Comparison of ENCODE assay signal across 8 cellular contexts in genomic region chr6:136920858-136921520, GRCh38. TPM values are rescaled to one million over a fixed set of nuclear protein-coding genes. Genes with fewer than 3 reads are reported as not detected.
DNase-seq lines count a peak whose midpoint lies in the region; ATAC-seq lines count a peak whose summit lies in the region.

No MANE protein-coding gene starts in this region.

- peak overlapping the region; percentile 2 for H3K4me3 ChIP-seq in mononuclear cell (ENCODE audit: low read length)

- H3K27me3 ChIP-seq in mononuclear cell (ENCODE audit: insufficient read depth, low read length), result peaks cover 71% of the 10 kb centered on the region

- ATAC-seq in GM19351 (IDR thresholded peaks at IDR 0.05; ENCODE audit: unreplicated experiment), result no peak

- peak; percentile 36 for DNase-seq in activated CD4-positive, CD25-positive, alpha-beta regulatory T cell treated with anti-CD3 and anti-CD28 coated beads, Interleukin-2, amount 50 U/mL, for 72 hours
- DNase-seq in activated CD4-positive, CD25-positive, alpha-beta regulatory T cell (lab: John Stamatoyannopoulos, UW), result no peak
- DNase-seq in NCI-H69 (lab: John Stamatoyannopoulos, UW) (peak; percentile 81), dermis blood vessel endothelial cell (peak; percentile 17), occipital lobe (lab: John Stamatoyannopoulos, UW) (no peak), nucleus accumbens (lab: John Stamatoyannopoulos, UW) (no peak)

- no peaks in the 10 kb centered on the region for H3K9me3 ChIP-seq in mononuclear cell (ENCODE audit: low read depth, low read length)

- peaks cover 37% of the 10 kb centered on the region for H3K4me1 ChIP-seq in mononuclear cell (ENCODE audit: insufficient read depth, low read length)

RNA-seq across cellular contexts. Expression of gene SLC35D3, which starts 1.1 kb away (rescaled TPM):
- not detected in 2 replicates for total RNA-seq in dermis blood vessel endothelial cell
- 0.52 TPM for total RNA-seq in mononuclear cell
- not detected for total RNA-seq in occipital lobe

Comparison
In these comparisons a context has a peak if more than half of its experiments do, and no peak if none do; other contexts are left out.
1. DNase-seq: peak in activated CD4-positive, CD25-positive, alpha-beta regulatory T cell treated with anti-CD3 and anti-CD28 coated beads, Interleukin-2, amount 50 U/mL, for 72 hours (single experiment), NCI-H69 (single experiment) and dermis blood vessel endothelial cell (single experiment); none in activated CD4-positive, CD25-positive, alpha-beta regulatory T cell (0 of 4), occipital lobe (single experiment) and nucleus accumbens (0 of 56).